9 cellular contexts compared by ENCODE assay signal in the genomic region with DNA sequence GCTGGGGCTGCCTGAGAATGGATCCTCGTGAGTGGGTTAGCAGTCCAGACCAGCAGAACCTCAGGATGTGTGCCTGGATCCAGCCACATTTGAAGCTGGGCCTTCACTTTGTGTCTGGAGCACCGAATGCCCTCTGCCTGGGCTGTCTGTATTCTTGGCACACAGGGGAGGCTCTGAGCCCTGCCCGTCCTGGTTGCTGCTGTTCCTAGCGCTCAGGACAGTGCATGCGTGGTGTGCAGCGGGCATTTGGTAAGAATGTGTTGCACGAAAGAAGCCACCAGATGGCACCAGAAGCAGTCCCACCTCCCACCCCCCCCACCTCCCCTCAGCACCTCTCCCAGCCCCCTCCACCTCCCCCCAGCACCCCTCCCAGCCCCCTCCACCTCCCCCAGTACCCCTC. TPM values are rescaled to one million over a fixed set of nuclear protein-coding genes. Genes with fewer than 3 reads are reported as not detected.
A peak's percentile ranks its signal among the peaks of the same experiment; 100 is the strongest.
DNase-seq lines count a peak whose midpoint lies in the region; ATAC-seq and TF ChIP-seq lines count a peak whose summit lies in the region.
"Had no signal": no experiment of that assay in that cellular context is flagged by ENCODE, and none has a peak within 500 bp of the region (broad histone marks: within the 10 kb centered on the region; RNA-seq: fewer than 3 reads in every experiment).

No MANE protein-coding gene starts in this region.

- TF ChIP-seq CTCF in Calu3 (IDR thresholded peaks at IDR 0.05; ENCODE audit: unreplicated experiment) (peak; percentile 44), HFFc6 (IDR thresholded peaks at IDR 0.05) (peak; percentile 53)

- H3K4me3 Mint-ChIP-seq in Calu3 (ENCODE audit: low read depth, unreplicated experiment): no peak overlapping the region
- H3K4me3 Mint-ChIP-seq in HFFc6: no peak overlapping the region
- H3K4me3 Mint-ChIP-seq in dendritic cell treated with granulocyte-macrophage colony-stimulating factor and Interleukin-4, amounts not matched to agents 40 ng/mL and 50 ng/mL, for 4 days: no peak overlapping the region

- H3K4me1 Mint-ChIP-seq in Calu3 (ENCODE audit: low read depth, unreplicated experiment) (peaks cover 13% of the 10 kb centered on the region), HFFc6 (ENCODE audit: low read depth) (peaks cover 7% of the 10 kb centered on the region; the same call in 1 of the 2 replicates)
- H3K4me1 Mint-ChIP-seq in dendritic cell treated with granulocyte-macrophage colony-stimulating factor and Interleukin-4, amounts not matched to agents 40 ng/mL and 50 ng/mL, for 4 days (ENCODE audit: low read depth): peaks cover 32% of the 10 kb centered on the region

- H3K27ac Mint-ChIP-seq in Calu3 (ENCODE audit: unreplicated experiment): peak overlapping the region; percentile 52
- peak overlapping the region; percentile 55; the same call in 1 of the 2 replicates for H3K27ac Mint-ChIP-seq in HFFc6
- H3K27ac Mint-ChIP-seq in dendritic cell treated with granulocyte-macrophage colony-stimulating factor and Interleukin-4, amounts not matched to agents 40 ng/mL and 50 ng/mL, for 4 days: peak overlapping the region; percentile 1

- BruUV-seq in Calu3 (replicated peaks; lab: Mats Ljungman, UMichigan): no TSS peak

- H3K27me3 Mint-ChIP-seq in Calu3 (ENCODE audit: unreplicated experiment) (no peaks in the 10 kb centered on the region), HFFc6 (ENCODE audit: insufficient read depth) (peaks cover 8% of the 10 kb centered on the region)
- peaks cover 22% of the 10 kb centered on the region for H3K27me3 Mint-ChIP-seq in dendritic cell treated with granulocyte-macrophage colony-stimulating factor and Interleukin-4, amounts not matched to agents 40 ng/mL and 50 ng/mL, for 4 days

- intact Hi-C loops in Calu3 (cut with micrococcal nuclease; ENCODE audit: unreplicated experiment): loop anchor here (5.0 kb wide), 1 partner anchor 53 kb away; a partner anchor contains a TSS
- intact Hi-C loops in dendritic cell treated with granulocyte-macrophage colony-stimulating factor and Interleukin-4, amounts not matched to agents 40 ng/mL and 50 ng/mL, for 4 days (cut with micrococcal nuclease): loop anchor here (5.0 kb wide), 1 partner anchor 33 kb away; a partner anchor contains a TSS

- CTCF ChIA-PET in Calu3 (lab: Charles Lee): no interaction called here

- H3K9me3 Mint-ChIP-seq in Calu3 (ENCODE audit: low read depth, unreplicated experiment): no peaks in the 10 kb centered on the region
- no peaks in the 10 kb centered on the region for H3K9me3 Mint-ChIP-seq in HFFc6
- no peaks in the 10 kb centered on the region for H3K9me3 Mint-ChIP-seq in dendritic cell treated with granulocyte-macrophage colony-stimulating factor and Interleukin-4, amounts not matched to agents 40 ng/mL and 50 ng/mL, for 4 days

- H3K36me3 Mint-ChIP-seq in Calu3 (ENCODE audit: insufficient read depth, unreplicated experiment): peaks cover 84% of the 10 kb centered on the region
- peaks cover 18% of the 10 kb centered on the region for H3K36me3 Mint-ChIP-seq in HFFc6 (ENCODE audit: low read depth)
- peaks cover 63% of the 10 kb centered on the region for H3K36me3 Mint-ChIP-seq in dendritic cell treated with granulocyte-macrophage colony-stimulating factor and Interleukin-4, amounts not matched to agents 40 ng/mL and 50 ng/mL, for 4 days (ENCODE audit: low read depth)

- DNase-seq in Calu3 (peak; percentile 60), HFFc6 (peak; percentile 57), mucosa of gallbladder (ENCODE audit: low spot score) (peak; percentile 68), NCI-H2107 treated with DMSO at 0.1 percent for 48 hours (lab: John Stamatoyannopoulos, UW; ENCODE audit: unreplicated experiment) (no peak)

- ATAC-seq in SK-N-SH treated with all-trans-retinoic acid at 6 μM for 48 hours (peak; percentile 18), HG03175 (IDR thresholded peaks at IDR 0.05; ENCODE audit: unreplicated experiment) (no peak), GM21825 (IDR thresholded peaks at IDR 0.05; ENCODE audit: unreplicated experiment) (no peak)
- ATAC-seq: mucosa of descending colon had no signal

TF ChIP-seq in SK-N-SH treated with all-trans-retinoic acid at 6 μM for 48 hours, 23 proteins besides CTCF, POLR2A, EP300 and RAD21 (continues in another document):
- TF ChIP-seq ZFP30 (CRISPR knock-in tag; IDR thresholded peaks at IDR 0.05) (no peak), PPARA (CRISPR knock-in tag; IDR thresholded peaks at IDR 0.05; ENCODE audit: borderline replicate concordance) (no peak), ZC3H10 (CRISPR knock-in tag; IDR thresholded peaks at IDR 0.05) (no peak), CSDC2 (CRISPR knock-in tag; IDR thresholded peaks at IDR 0.05) (no peak), SNAI2 (CRISPR knock-in tag; IDR thresholded peaks at IDR 0.05) (no peak), ESRRG (CRISPR knock-in tag; IDR thresholded peaks at IDR 0.05) (no peak), BACH2 (CRISPR knock-in tag; IDR thresholded peaks at IDR 0.05; ENCODE audit: borderline replicate concordance) (no peak), ZFP3 (CRISPR knock-in tag; IDR thresholded peaks at IDR 0.05) (no peak), OSR1 (CRISPR knock-in tag; IDR thresholded peaks at IDR 0.05) (no peak), GLIS3 (CRISPR knock-in tag; IDR thresholded peaks at IDR 0.05) (no peak), TOX (CRISPR knock-in tag; IDR thresholded peaks at IDR 0.05; ENCODE audit: borderline replicate concordance) (no peak), ISL1 (CRISPR knock-in tag; IDR thresholded peaks at IDR 0.05) (no peak), ARNTL (CRISPR knock-in tag; IDR thresholded peaks at IDR 0.05; ENCODE audit: borderline replicate concordance, low read depth) (no peak), ZNF8 (CRISPR knock-in tag; IDR thresholded peaks at IDR 0.05) (no peak), ZNF565 (CRISPR knock-in tag; conservative IDR thresholded peaks at IDR 0.05; ENCODE audit: low read depth) (no peak)
- TF ChIP-seq, protein P1, sequence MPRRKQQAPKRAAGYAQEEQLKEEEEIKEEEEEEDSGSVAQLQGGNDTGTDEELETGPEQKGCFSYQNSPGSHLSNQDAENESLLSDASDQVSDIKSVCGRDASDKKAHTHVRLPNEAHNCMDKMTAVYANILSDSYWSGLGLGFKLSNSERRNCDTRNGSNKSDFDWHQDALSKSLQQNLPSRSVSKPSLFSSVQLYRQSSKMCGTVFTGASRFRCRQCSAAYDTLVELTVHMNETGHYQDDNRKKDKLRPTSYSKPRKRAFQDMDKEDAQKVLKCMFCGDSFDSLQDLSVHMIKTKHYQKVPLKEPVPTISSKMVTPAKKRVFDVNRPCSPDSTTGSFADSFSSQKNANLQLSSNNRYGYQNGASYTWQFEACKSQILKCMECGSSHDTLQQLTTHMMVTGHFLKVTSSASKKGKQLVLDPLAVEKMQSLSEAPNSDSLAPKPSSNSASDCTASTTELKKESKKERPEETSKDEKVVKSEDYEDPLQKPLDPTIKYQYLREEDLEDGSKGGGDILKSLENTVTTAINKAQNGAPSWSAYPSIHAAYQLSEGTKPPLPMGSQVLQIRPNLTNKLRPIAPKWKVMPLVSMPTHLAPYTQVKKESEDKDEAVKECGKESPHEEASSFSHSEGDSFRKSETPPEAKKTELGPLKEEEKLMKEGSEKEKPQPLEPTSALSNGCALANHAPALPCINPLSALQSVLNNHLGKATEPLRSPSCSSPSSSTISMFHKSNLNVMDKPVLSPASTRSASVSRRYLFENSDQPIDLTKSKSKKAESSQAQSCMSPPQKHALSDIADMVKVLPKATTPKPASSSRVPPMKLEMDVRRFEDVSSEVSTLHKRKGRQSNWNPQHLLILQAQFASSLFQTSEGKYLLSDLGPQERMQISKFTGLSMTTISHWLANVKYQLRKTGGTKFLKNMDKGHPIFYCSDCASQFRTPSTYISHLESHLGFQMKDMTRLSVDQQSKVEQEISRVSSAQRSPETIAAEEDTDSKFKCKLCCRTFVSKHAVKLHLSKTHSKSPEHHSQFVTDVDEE (CRISPR knock-in tag; IDR thresholded peaks at IDR 0.05): no peak
- TF ChIP-seq, protein P2, sequence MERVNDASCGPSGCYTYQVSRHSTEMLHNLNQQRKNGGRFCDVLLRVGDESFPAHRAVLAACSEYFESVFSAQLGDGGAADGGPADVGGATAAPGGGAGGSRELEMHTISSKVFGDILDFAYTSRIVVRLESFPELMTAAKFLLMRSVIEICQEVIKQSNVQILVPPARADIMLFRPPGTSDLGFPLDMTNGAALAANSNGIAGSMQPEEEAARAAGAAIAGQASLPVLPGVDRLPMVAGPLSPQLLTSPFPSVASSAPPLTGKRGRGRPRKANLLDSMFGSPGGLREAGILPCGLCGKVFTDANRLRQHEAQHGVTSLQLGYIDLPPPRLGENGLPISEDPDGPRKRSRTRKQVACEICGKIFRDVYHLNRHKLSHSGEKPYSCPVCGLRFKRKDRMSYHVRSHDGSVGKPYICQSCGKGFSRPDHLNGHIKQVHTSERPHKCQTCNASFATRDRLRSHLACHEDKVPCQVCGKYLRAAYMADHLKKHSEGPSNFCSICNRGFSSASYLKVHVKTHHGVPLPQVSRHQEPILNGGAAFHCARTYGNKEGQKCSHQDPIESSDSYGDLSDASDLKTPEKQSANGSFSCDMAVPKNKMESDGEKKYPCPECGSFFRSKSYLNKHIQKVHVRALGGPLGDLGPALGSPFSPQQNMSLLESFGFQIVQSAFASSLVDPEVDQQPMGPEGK (CRISPR knock-in tag; IDR thresholded peaks at IDR 0.05; ENCODE audit: borderline replicate concordance): no peak

RNA-seq across cellular contexts. Expression of a gene that starts 4.1 kb away (rescaled TPM):
- total RNA-seq in Calu3 (2022) (14.3 and 23.7 TPM in 2 replicates), mucosa of gallbladder (16.7 TPM)
- 10 to 100 TPM in 1 of 6 experiments, 1 to 10 TPM in 5; 6.0 to 10.2 (median 7.8) TPM for total RNA-seq in HFFc6 (2021; fragmentation: NEBNext Ultra II Directional; extraction: Animal tissue kit (Norgen Biotek cat#: 25700))

RNA-seq across cellular contexts. Expression of a gene that starts 12.8 kb away (rescaled TPM):
- total RNA-seq in Calu3 (2022) (21.1 and 27.5 TPM in 2 replicates), mucosa of gallbladder (23.2 TPM)
- total RNA-seq in HFFc6 (2021; fragmentation: NEBNext Ultra II Directional; extraction: Animal tissue kit (Norgen Biotek cat#: 25700)): 10 to 100 TPM; 31.4 to 39.5 (median 34.1) TPM

RNA-seq across cellular contexts. Expression of a gene that starts 23.2 kb away (rescaled TPM):
- total RNA-seq in Calu3 (2022): 52.9 and 69.2 TPM in 2 replicates
- total RNA-seq in HFFc6 (2021; fragmentation: NEBNext Ultra II Directional; extraction: Animal tissue kit (Norgen Biotek cat#: 25700)): 10 to 100 TPM; 24.2 to 30.9 (median 28.9) TPM
- total RNA-seq in mucosa of gallbladder: 100 TPM

RNA-seq across cellular contexts. Expression of a gene that starts 29.5 kb away (rescaled TPM):
- total RNA-seq in Calu3 (2022) (49.7 and 54.7 TPM in 2 replicates), mucosa of gallbladder (64.4 TPM)
- 10 to 100 TPM; 20.1 to 26.8 (median 21.7) TPM for total RNA-seq in HFFc6 (2021; fragmentation: NEBNext Ultra II Directional; extraction: Animal tissue kit (Norgen Biotek cat#: 25700))

RNA-seq across cellular contexts. Expression of a gene that starts 33.1 kb away (rescaled TPM):
- total RNA-seq in Calu3 (2022) (298 and 337 TPM in 2 replicates), mucosa of gallbladder (1,246 TPM)
- 100 to 1,000 TPM; 280 to 370 (median 291) TPM for total RNA-seq in HFFc6 (2021; fragmentation: NEBNext Ultra II Directional; extraction: Animal tissue kit (Norgen Biotek cat#: 25700))

Comparison
In these comparisons a context has a peak if more than half of its experiments do, and no peak if none do; other contexts are left out.
1. H3K27ac Mint-ChIP-seq: peak in every context shown above with its lines; median percentile 55 in HFFc6; 52 in Calu3; 1 in dendritic cell treated with granulocyte-macrophage colony-stimulating factor and Interleukin-4, amounts not matched to agents 40 ng/mL and 50 ng/mL, for 4 days.